In the genomic region with DNA sequence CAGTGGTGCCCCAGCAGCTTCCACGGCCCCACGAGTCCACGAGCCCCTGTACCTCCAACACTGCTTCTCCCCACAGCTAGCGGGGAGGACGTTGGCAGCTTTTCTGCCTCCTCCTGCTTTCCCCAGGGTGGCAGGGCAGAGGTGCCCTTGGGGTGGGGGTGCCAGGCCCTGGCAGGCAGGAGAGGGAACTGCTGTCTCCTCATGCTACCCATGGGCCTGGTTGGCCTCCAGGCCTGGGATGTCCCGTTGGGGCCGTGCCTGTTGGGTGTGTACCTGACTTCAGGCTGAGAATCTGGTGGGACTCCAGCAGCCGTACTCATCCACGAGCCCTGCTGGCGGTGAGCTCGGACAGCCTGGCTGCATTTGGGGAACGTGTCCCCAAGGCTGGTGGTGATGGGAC, we compare ENCODE assay signal across 19 cellular contexts.
"Had no signal": no experiment of that assay in that cellular context is flagged by ENCODE, and none has a peak within 500 bp of the region (broad histone marks: within the 10 kb centered on the region; RNA-seq: fewer than 3 reads in every experiment).

No MANE protein-coding gene starts in this region.

- H3K4me1 Mint-ChIP-seq: activated CD4-positive, alpha-beta T cell treated with anti-CD3 and anti-CD28 coated beads for 36 hours; immature natural killer cell had no signal

- H3K27ac ChIP-seq: epithelial cell of prostate, foreskin keratinocyte, lower lobe of right lung, pancreas had no signal

- H3K9me3 ChIP-seq: lower lobe of right lung, neutrophil, pancreas, tibial nerve, vagina had no signal

- DNase-seq: activated CD4-positive, alpha-beta memory T cell treated with anti-CD3 and anti-CD28 coated beads for 36 hours; activated CD4-positive, alpha-beta T cell treated with anti-CD3 and anti-CD28 coated beads for 36 hours; effector memory CD8-positive, alpha-beta T cell; foreskin keratinocyte; immature natural killer cell; lower lobe of right lung; natural killer cell; pancreas; stimulated activated CD4-positive, alpha-beta T cell treated with anti-CD3 and anti-CD28 coated beads, Interleukin-2, amount 100 ng/mL, for 24 hours; stimulated activated naive CD8-positive, alpha-beta T cell treated with anti-CD3 and anti-CD28 coated beads, Interleukin-15, Interleukin-2, amounts not matched to agents 100 U/mL and 50 U/mL, for 24 hours; substantia nigra; SW 1271 had no signal

- FAIRE-seq: pancreas, TTC549 had no signal

- H3K4me3 Mint-ChIP-seq: activated CD4-positive, alpha-beta memory T cell treated with anti-CD3 and anti-CD28 coated beads for 36 hours; activated CD4-positive, alpha-beta T cell treated with anti-CD3 and anti-CD28 coated beads for 36 hours; activated naive CD8-positive, alpha-beta T cell; effector memory CD8-positive, alpha-beta T cell; immature natural killer cell; natural killer cell; WTC11 had no signal

- H3K36me3 ChIP-seq: lower lobe of right lung, pancreas, tibial nerve, vagina had no signal

- H3K36me3 Mint-ChIP-seq: activated CD4-positive, alpha-beta memory T cell treated with anti-CD3 and anti-CD28 coated beads for 36 hours; activated naive CD8-positive, alpha-beta T cell; immature natural killer cell; natural killer cell; WTC11 had no signal

- ATAC-seq: activated CD4-positive, alpha-beta T cell treated with anti-CD3 and anti-CD28 coated beads for 36 hours; effector memory CD8-positive, alpha-beta T cell; foreskin keratinocyte; lower lobe of right lung; natural killer cell; pancreas; stimulated activated naive CD8-positive, alpha-beta T cell treated with anti-CD3 and anti-CD28 coated beads, Interleukin-15, Interleukin-2, amounts not matched to agents 100 U/mL and 50 U/mL, for 24 hours; WTC11 had no signal

- H3K27me3 ChIP-seq: foreskin keratinocyte, neutrophil, pancreas, tibial nerve, vagina had no signal

- H3K27me3 Mint-ChIP-seq: activated CD4-positive, alpha-beta memory T cell treated with anti-CD3 and anti-CD28 coated beads for 36 hours; activated CD4-positive, alpha-beta T cell treated with anti-CD3 and anti-CD28 coated beads for 36 hours; activated naive CD8-positive, alpha-beta T cell; effector memory CD8-positive, alpha-beta T cell had no signal

- H3K27ac Mint-ChIP-seq: activated CD4-positive, alpha-beta memory T cell treated with anti-CD3 and anti-CD28 coated beads for 36 hours; activated CD4-positive, alpha-beta T cell treated with anti-CD3 and anti-CD28 coated beads for 36 hours; activated naive CD8-positive, alpha-beta T cell; natural killer cell had no signal

- H3K4me3 ChIP-seq: lower lobe of right lung, pancreas, tibial nerve, vagina had no signal

- H3K9me3 Mint-ChIP-seq: activated CD4-positive, alpha-beta memory T cell treated with anti-CD3 and anti-CD28 coated beads for 36 hours; effector memory CD8-positive, alpha-beta T cell; immature natural killer cell; natural killer cell; WTC11 had no signal
